In the genomic region with DNA sequence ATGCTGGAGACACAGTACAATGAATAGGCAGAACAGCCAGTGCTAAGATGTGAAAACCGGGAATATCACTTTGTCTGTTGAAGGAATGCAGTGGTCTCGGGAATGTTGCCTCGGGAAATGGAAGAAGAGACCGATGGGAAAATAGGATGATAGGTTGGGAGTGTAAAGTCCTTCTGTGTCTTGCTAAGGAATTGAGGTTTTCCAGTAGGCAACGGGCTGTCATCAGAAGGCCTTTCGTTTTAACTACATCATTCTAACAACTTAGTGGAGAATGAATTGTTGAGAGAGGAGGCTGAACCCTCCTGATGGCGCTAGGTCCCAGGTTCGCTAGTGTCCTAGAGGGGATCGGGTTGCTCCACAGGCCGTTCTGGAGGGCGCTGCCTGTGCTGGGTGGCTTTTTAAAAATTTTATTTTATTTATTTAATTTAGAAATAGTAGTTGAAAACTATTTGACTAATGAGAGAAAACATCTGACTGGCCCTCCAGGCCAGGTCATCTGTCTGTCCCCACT, we compare ENCODE assay signal across 7 cellular contexts. TPM values are rescaled to one million over a fixed set of nuclear protein-coding genes. Genes with fewer than 3 reads are reported as not detected.
DNase-seq lines count a peak whose midpoint lies in the region; FAIRE-seq and TF ChIP-seq lines count a peak whose summit lies in the region.

No MANE protein-coding gene starts in this region.

- peak; percentile 18 for DNase-seq in GM03348 (ENCODE audit: low spot score)
- DNase-seq in keratinocyte (ENCODE audit: low read depth, low spot score), result no peak
- DNase-seq in GM13976 (ENCODE audit: low spot score), result no peak
- no peak for DNase-seq in NCI-H2171 treated with DMSO at 0.1 percent for 48 hours (lab: John Stamatoyannopoulos, UW)

- H3K27ac Mint-ChIP-seq in activated naive CD8-positive, alpha-beta T cell, result peak overlapping the region; percentile 94

- H4K20me1 ChIP-seq in KMS-11 (ENCODE audit: insufficient read depth), result no peaks in the 10 kb centered on the region
- H4K20me1 ChIP-seq in keratinocyte (ENCODE audit: control insufficient read depth, extremely low read depth, insufficient read depth, low read length), result no peaks in the 10 kb centered on the region

- FAIRE-seq in keratinocyte (lab: Jason Lieb, UNC), result no peak

- peak overlapping the region; percentile 88 for H3K4me2 ChIP-seq in KMS-11
- peak overlapping the region; percentile 65 for H3K4me2 ChIP-seq in keratinocyte (ENCODE audit: control insufficient read depth, extremely low read depth, insufficient read depth, low read depth, low read length)

- H3K9me1 ChIP-seq in keratinocyte (ENCODE audit: control insufficient read depth, extremely low read depth, insufficient read depth, low read length), result no peaks in the 10 kb centered on the region

- H3K9me3 ChIP-seq in keratinocyte (ENCODE audit: control insufficient read depth, low read depth, low read length), result no peaks in the 10 kb centered on the region
- no peaks in the 10 kb centered on the region for H3K9me3 ChIP-seq in subcutaneous abdominal adipose tissue (ENCODE audit: control insufficient read depth in 5 of 5, low read length in 5 of 5)

- peaks cover 29% of the 10 kb centered on the region for H3K79me2 ChIP-seq in KMS-11 (ENCODE audit: insufficient read depth, low read depth)
- peaks cover 27% of the 10 kb centered on the region for H3K79me2 ChIP-seq in keratinocyte (ENCODE audit: control insufficient read depth, insufficient read depth, low read length)

- H3K27me3 Mint-ChIP-seq in activated naive CD8-positive, alpha-beta T cell, result no peaks in the 10 kb centered on the region

- H2AFZ ChIP-seq in KMS-11 (ENCODE audit: low read depth) (peak overlapping the region; percentile 95; the same call in 1 of the 2 replicates), keratinocyte (ENCODE audit: control insufficient read depth, low read length) (no peak overlapping the region)

- H3K9me3 Mint-ChIP-seq in activated naive CD8-positive, alpha-beta T cell (ENCODE audit: low read depth), result no peaks in the 10 kb centered on the region

- H3K4me3 ChIP-seq in KMS-11 (IDR thresholded peaks at IDR 0.05; ENCODE audit: insufficient read depth, low read depth, low read length) (no peak overlapping the region), keratinocyte (ENCODE audit: control insufficient read depth in 2 of 3, extremely low read depth in 1 of 3, insufficient read depth in 2 of 3, low read depth in 1 of 3, low read length in 3 of 3) (peak overlapping the region; percentile 57 to 78 (median 77)), subcutaneous abdominal adipose tissue (ENCODE audit: low read depth in 1 of 5, low read length in 5 of 5) (peak overlapping the region; percentile 67 to 85 (median 79))

- TF ChIP-seq CTCF in KMS-11 (conservative IDR thresholded peaks at IDR 0.05; ENCODE audit: low read depth, low read length) (peak; percentile 7; the same call in 1 of the 2 replicates), keratinocyte (optimal IDR thresholded peaks at IDR 0.05 in 1 of 3, IDR thresholded peaks at IDR 0.05 in 1 of 3, conservative IDR thresholded peaks at IDR 0.05 in 1 of 3; ENCODE audit: extremely low read depth in 1 of 3, insufficient read depth in 2 of 3, low read length in 3 of 3) (no peak), GM13976 (IDR thresholded peaks at IDR 0.05; ENCODE audit: borderline replicate concordance, control extremely low read depth, extremely low read depth, insufficient read depth, missing control alignments) (no peak)

- H3K27ac ChIP-seq in KMS-11 (peak overlapping the region; percentile 87), keratinocyte (ENCODE audit: control insufficient read depth, insufficient read depth, low read length) (peak overlapping the region; percentile 42), subcutaneous abdominal adipose tissue (ENCODE audit: low read depth, low read length) (peak overlapping the region; percentile 69)

- dilution Hi-C loops in keratinocyte (cut with MboI; ENCODE audit: extremely low pct_ligation_motif_present, low sequenced_read_pairs), result no loop called here

- in situ Hi-C loops in GM13976 (cut with MboI; ENCODE audit: low sequenced_read_pairs, unreplicated experiment), result no loop called here

- peak overlapping the region; percentile 98 for H3K4me3 Mint-ChIP-seq in activated naive CD8-positive, alpha-beta T cell

- peaks cover 32% of the 10 kb centered on the region for H3K4me1 Mint-ChIP-seq in activated naive CD8-positive, alpha-beta T cell (ENCODE audit: low read depth)

- H3K27me3 ChIP-seq in KMS-11 (ENCODE audit: insufficient read depth, low read depth), result no peaks in the 10 kb centered on the region
- H3K27me3 ChIP-seq in keratinocyte (ENCODE audit: control insufficient read depth, extremely low read depth, insufficient read depth, low read length), result no peaks in the 10 kb centered on the region
- H3K27me3 ChIP-seq in subcutaneous abdominal adipose tissue (ENCODE audit: control insufficient read depth in 5 of 5, insufficient read depth in 4 of 5, low read length in 5 of 5), result no peaks in the 10 kb centered on the region

- no peaks in the 10 kb centered on the region for H3K36me3 Mint-ChIP-seq in activated naive CD8-positive, alpha-beta T cell

- H3K36me3 ChIP-seq in KMS-11 (ENCODE audit: insufficient read depth) (no peaks in the 10 kb centered on the region), keratinocyte (ENCODE audit: control insufficient read depth in 2 of 2, extremely low read depth in 1 of 2, insufficient read depth in 2 of 2, low read length in 2 of 2) (no peaks in the 10 kb centered on the region), subcutaneous abdominal adipose tissue (ENCODE audit: control insufficient read depth in 5 of 5, insufficient read depth in 5 of 5, low read length in 5 of 5) (peaks cover 0 to 8% (median 0%) of the 10 kb centered on the region in 5 donors)

- H3K4me1 ChIP-seq in KMS-11 (ENCODE audit: low read depth, poor library complexity, severe bottlenecking) (peaks cover 23% of the 10 kb centered on the region), keratinocyte (ENCODE audit: control insufficient read depth, extremely low read depth, insufficient read depth, low read length) (peaks cover 4% of the 10 kb centered on the region), subcutaneous abdominal adipose tissue (ENCODE audit: control insufficient read depth in 5 of 5, insufficient read depth in 5 of 5, low read length in 5 of 5) (peaks cover 2 to 8% (median 6%) of the 10 kb centered on the region in 5 donors)

- H3K9ac ChIP-seq in KMS-11, result peak overlapping the region; percentile 96
- H3K9ac ChIP-seq in keratinocyte (ENCODE audit: control insufficient read depth, extremely low read depth, insufficient read depth, low read length), result peak overlapping the region; percentile 76
- H3K9ac ChIP-seq in subcutaneous abdominal adipose tissue (ENCODE audit: low read length in 5 of 5), result peak overlapping the region in 3 of 5 donors; percentile 25 to 50 (median 47)

RNA-seq across cellular contexts. Expression of a gene that starts 0.7 kb away (rescaled TPM):
- polyA plus RNA-seq in keratinocyte, result 27.9 to 66.8 TPM (median 35.6 TPM) in 3 replicates
- polyA plus RNA-seq in keratinocyte (2011; ENCODE audit: low read depth), result 49.1 TPM
- polyA plus RNA-seq in keratinocyte (2011; cell fraction: cytosol; rRNA removed), result 38.5 and 87.8 TPM in 2 replicates
- polyA plus RNA-seq in keratinocyte (2011; cell fraction: nucleus; rRNA removed), result 24.0 and 25.9 TPM in 2 replicates
- polyA plus RNA-seq in keratinocyte (2012; ENCODE audit: low replicate concordance), result 27.1 and 36.9 TPM in 2 replicates
- polyA minus RNA-seq in keratinocyte, result 1.1 to 28.0 TPM (median 11.2 TPM) in 3 replicates
- 16.5 TPM for polyA minus RNA-seq in keratinocyte (2011; cell fraction: cytosol; rRNA and poly(A)+ RNA removed)
- polyA minus RNA-seq in keratinocyte (2011; cell fraction: nucleus; rRNA and poly(A)+ RNA removed), result 4.4 and 9.5 TPM in 2 replicates

RNA-seq across cellular contexts. Expression of a gene that starts 47.3 kb away (rescaled TPM):
- polyA plus RNA-seq in keratinocyte, result 0.05 to 0.07 TPM in 2 of 3 replicates, not detected in the other
- polyA plus RNA-seq in keratinocyte (2011; ENCODE audit: low read depth), result not detected
- polyA plus RNA-seq in keratinocyte (2011; cell fraction: cytosol; rRNA removed), result 0.01 TPM in 1 of 2 replicates, not detected in the other
- 0.03 TPM in 1 of 2 replicates, not detected in the other for polyA plus RNA-seq in keratinocyte (2011; cell fraction: nucleus; rRNA removed)
- polyA plus RNA-seq in keratinocyte (2012; ENCODE audit: low replicate concordance), result not detected in 2 replicates
- polyA minus RNA-seq in keratinocyte, result not detected in 3 replicates
- polyA minus RNA-seq in keratinocyte (2011; cell fraction: cytosol; rRNA and poly(A)+ RNA removed), result not detected
- not detected in 2 replicates for polyA minus RNA-seq in keratinocyte (2011; cell fraction: nucleus; rRNA and poly(A)+ RNA removed)
